8 cellular contexts compared by ENCODE assay signal in the genomic region with DNA sequence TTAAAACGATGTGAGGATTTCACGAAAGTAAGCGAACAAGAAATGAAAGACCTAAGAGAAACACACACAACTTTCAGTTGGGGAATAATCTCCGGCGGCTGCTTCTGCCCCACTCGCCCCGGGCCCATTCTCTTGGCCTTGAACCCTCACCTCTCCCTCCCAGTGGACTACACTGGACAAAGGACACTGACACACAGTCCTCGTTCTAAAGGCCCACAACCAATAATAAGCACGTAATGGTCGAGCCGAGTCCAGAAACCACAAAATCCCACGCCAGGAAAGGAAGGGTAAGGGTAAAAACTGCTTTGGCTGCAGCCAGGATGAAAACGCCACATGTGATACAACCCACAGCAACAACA. TPM values are rescaled to one million over a fixed set of nuclear protein-coding genes. Genes with fewer than 3 reads are reported as not detected.
DNase-seq lines count a peak whose midpoint lies in the region; ATAC-seq and TF ChIP-seq lines count a peak whose summit lies in the region.

No MANE protein-coding gene starts in this region.

- H3K27ac Mint-ChIP-seq in natural killer cell, result peak overlapping the region; percentile 95 to 98

- H3K9me3 Mint-ChIP-seq in natural killer cell, result no peaks in the 10 kb centered on the region

- ATAC-seq in natural killer cell (no peak), GM18517 (IDR thresholded peaks at IDR 0.05; ENCODE audit: unreplicated experiment) (no peak), HG03159 (IDR thresholded peaks at IDR 0.05; ENCODE audit: unreplicated experiment) (no peak), GM18867 (IDR thresholded peaks at IDR 0.05; ENCODE audit: unreplicated experiment) (no peak), GM19035 (IDR thresholded peaks at IDR 0.05; ENCODE audit: unreplicated experiment) (no peak)

- H3K4me3 ChIP-seq in dorsolateral prefrontal cortex, result peak overlapping the region; percentile 70 to 100 (median 93)

- peak overlapping the region; percentile 95 for H3K4me3 Mint-ChIP-seq in natural killer cell

- H3K9me3 ChIP-seq in KOPT-K1 (ENCODE audit: insufficient read depth, low read length, poor library complexity, severe bottlenecking), result no peaks in the 10 kb centered on the region

- peak; percentile 21 for DNase-seq in GM03348 (ENCODE audit: low spot score)
- DNase-seq in dorsolateral prefrontal cortex, result no peak
- no peak for DNase-seq in natural killer cell

- peak overlapping the region; percentile 89 for H3K27ac ChIP-seq in KOPT-K1 (ENCODE audit: low read depth, low read length, poor library complexity, severe bottlenecking)
- peak overlapping the region in 57 of 59 donors; percentile 91 to 100 (median 98) for H3K27ac ChIP-seq in dorsolateral prefrontal cortex

- H3K4me1 Mint-ChIP-seq in natural killer cell, result peaks cover 15 to 30% of the 10 kb centered on the region in 2 donors

- intact Hi-C loops in dorsolateral prefrontal cortex (cut with DNase I), result loop anchor here in 1 of 2 donors (10.0 kb wide), 1 partner anchor 763 kb away; the partner anchor contains the start of gene EMC4
- intact Hi-C loops in natural killer cell (cut with micrococcal nuclease), result loop anchor here (1.0 kb wide), 1 partner anchor 18 kb away; the partner anchor contains the start of gene AQR

- H3K36me3 Mint-ChIP-seq in natural killer cell, result no peaks in the 10 kb centered on the region

- TF ChIP-seq CTCF in dorsolateral prefrontal cortex (IDR thresholded peaks at IDR 0.05 in 54 of 56, conservative IDR thresholded peaks at IDR 0.05 in 2 of 56; ENCODE audit: low read depth in 1 of 56, partially characterized antibody in 56 of 56) (no peak), natural killer cell (IDR thresholded peaks at IDR 0.05) (no peak)

- peaks cover 33% of the 10 kb centered on the region for H3K36me3 ChIP-seq in KOPT-K1 (ENCODE audit: insufficient read depth, low read length)

- H3K27me3 Mint-ChIP-seq in natural killer cell (ENCODE audit: low read depth in 2 of 2), result peaks cover 0 to 4% of the 10 kb centered on the region in 2 donors

- no peaks in the 10 kb centered on the region for H3K27me3 ChIP-seq in dorsolateral prefrontal cortex

RNA-seq across cellular contexts. Expression of gene ZNF770, which starts 0.5 kb away (rescaled TPM):
- total RNA-seq in dorsolateral prefrontal cortex (10 to 100 TPM; 32.2 to 74.1 (median 53.0) TPM), natural killer cell (10 to 100 TPM; 26.4 to 35.3 (median 30.1) TPM)

RNA-seq across cellular contexts. Expression of gene AQR, which starts 18.1 kb away (rescaled TPM):
- total RNA-seq in dorsolateral prefrontal cortex (10 to 100 TPM; 23.5 to 41.1 (median 30.2) TPM), natural killer cell (10 to 100 TPM; 44.8 to 64.4 (median 53.0) TPM)
